ENCODE assay signal across 8 cellular contexts in genomic region chr16:84505249-84506156, GRCh38. TPM values are rescaled to one million over a fixed set of nuclear protein-coding genes. Genes with fewer than 3 reads are reported as not detected.
DNase-seq lines count a peak whose midpoint lies in the region; ATAC-seq, FAIRE-seq and TF ChIP-seq lines count a peak whose summit lies in the region.

No MANE protein-coding gene starts in this region.

- H3K27me3 ChIP-seq in thoracic aorta (replicated peaks; ENCODE audit: insufficient read depth), result no peaks in the 10 kb centered on the region

- H3K4me3 ChIP-seq in kidney (ENCODE audit: low read length in 2 of 2) (peak overlapping the region; percentile 43 to 80), thoracic aorta (peak overlapping the region; percentile 89)

- H3K27ac ChIP-seq in kidney (ENCODE audit: low read depth in 2 of 2, low read length in 2 of 2) (peak overlapping the region; percentile 23 to 81), thoracic aorta (peak overlapping the region; percentile 40 to 79)

- intact Hi-C loops in kidney (cut with DNase I), result no loop called here

- H3K36me3 Mint-ChIP-seq in activated CD4-positive, alpha-beta T cell treated with anti-CD3 and anti-CD28 coated beads, Interleukin-2, amount 10 ng/mL, durations not matched to agents 7 days and 5 days (ENCODE audit: low read depth), result peaks cover 2% of the 10 kb centered on the region
- H3K36me3 Mint-ChIP-seq in activated naive CD8-positive, alpha-beta T cell treated with anti-CD3 and anti-CD28 coated beads, Interleukin-2, amount 10 ng/mL, durations not matched to agents 7 days and 5 days, result peaks cover 16% of the 10 kb centered on the region

- peaks cover 64% of the 10 kb centered on the region for H3K4me1 Mint-ChIP-seq in activated CD4-positive, alpha-beta T cell treated with anti-CD3 and anti-CD28 coated beads, Interleukin-2, amount 10 ng/mL, durations not matched to agents 7 days and 5 days
- H3K4me1 Mint-ChIP-seq in activated naive CD8-positive, alpha-beta T cell treated with anti-CD3 and anti-CD28 coated beads, Interleukin-2, amount 10 ng/mL, durations not matched to agents 7 days and 5 days, result peaks cover 42% of the 10 kb centered on the region

- peak overlapping the region; percentile 37 to 58 for H3K9ac ChIP-seq in kidney (ENCODE audit: low read length in 2 of 2)

- peak overlapping the region; percentile 88 for H3K4me3 Mint-ChIP-seq in activated CD4-positive, alpha-beta T cell treated with anti-CD3 and anti-CD28 coated beads, Interleukin-2, amount 10 ng/mL, durations not matched to agents 7 days and 5 days
- H3K4me3 Mint-ChIP-seq in activated naive CD8-positive, alpha-beta T cell treated with anti-CD3 and anti-CD28 coated beads, Interleukin-2, amount 10 ng/mL, durations not matched to agents 7 days and 5 days, result peak overlapping the region; percentile 81

- H3K4me1 ChIP-seq in kidney (ENCODE audit: control insufficient read depth in 1 of 2, insufficient read depth in 1 of 2, low read depth in 1 of 2, low read length in 2 of 2) (peaks cover 4 to 13% of the 10 kb centered on the region in 2 donors), thoracic aorta (ENCODE audit: control insufficient read depth in 1 of 2, low read depth in 2 of 2) (peaks cover 16 to 20% of the 10 kb centered on the region in 2 donors)

- POLR2A ChIA-PET in activated CD4-positive, alpha-beta T cell treated with anti-CD3 and anti-CD28 coated beads, Interleukin-2, amount 10 ng/mL, durations not matched to agents 7 days and 5 days (lab: Charles Lee), result interaction anchor here (1.4 kb wide), 1 partner anchor 9 kb away, joined by 5 read pairs; no protein-coding TSS in a partner anchor
- POLR2A ChIA-PET in activated naive CD8-positive, alpha-beta T cell treated with anti-CD3 and anti-CD28 coated beads, Interleukin-2, amount 10 ng/mL, durations not matched to agents 7 days and 5 days (lab: Charles Lee), result interaction anchor here (0.6 to 3.2 kb wide), 8 partner anchors 10 to 389 kb away, joined by 3 to 14 read pairs (median 4); partner anchors contain the start of genes COTL1 and MBTPS1

- no peak for TF ChIP-seq CTCF in kidney (IDR thresholded peaks at IDR 0.05; ENCODE audit: borderline replicate concordance, extremely low read depth, insufficient read depth)
- TF ChIP-seq CTCF in thoracic aorta (IDR thresholded peaks at IDR 0.05), result no peak

- H3K27ac Mint-ChIP-seq in activated CD4-positive, alpha-beta T cell treated with anti-CD3 and anti-CD28 coated beads, Interleukin-2, amount 10 ng/mL, durations not matched to agents 7 days and 5 days, result peak overlapping the region; percentile 91
- peak overlapping the region; percentile 82 for H3K27ac Mint-ChIP-seq in activated naive CD8-positive, alpha-beta T cell treated with anti-CD3 and anti-CD28 coated beads, Interleukin-2, amount 10 ng/mL, durations not matched to agents 7 days and 5 days

- DNase-seq in activated CD4-positive, alpha-beta T cell treated with anti-CD3 and anti-CD28 coated beads, Interleukin-2, amount 10 ng/mL, durations not matched to agents 7 days and 5 days, result no peak
- no peak for DNase-seq in activated CD4-positive, alpha-beta T cell treated with anti-CD3 and anti-CD28 coated beads for 4 hours
- DNase-seq in activated naive CD8-positive, alpha-beta T cell treated with anti-CD3 and anti-CD28 coated beads, Interleukin-2, amount 10 ng/mL, durations not matched to agents 7 days and 5 days, result no peak
- no peak for DNase-seq in kidney
- DNase-seq in thoracic aorta (ENCODE audit: low spot score), result no peak
- DNase-seq in NCI-H2029 treated with DMSO at 0.1 percent for 48 hours (lab: John Stamatoyannopoulos, UW), result no peak
- DNase-seq in KG1 (lab: John Stamatoyannopoulos, UW), result no peak

- no peaks in the 10 kb centered on the region for H3K36me3 ChIP-seq in kidney (ENCODE audit: control insufficient read depth in 1 of 2, insufficient read depth in 2 of 2, low read length in 2 of 2)
- no peaks in the 10 kb centered on the region for H3K36me3 ChIP-seq in thoracic aorta

- CTCF ChIA-PET in activated CD4-positive, alpha-beta T cell treated with anti-CD3 and anti-CD28 coated beads, Interleukin-2, amount 10 ng/mL, durations not matched to agents 7 days and 5 days (lab: Charles Lee), result interaction anchor here (0.6 to 4.0 kb wide), 27 partner anchors 9 to 389 kb away, joined by 3 to 20 read pairs (median 4); partner anchors contain the start of genes MBTPS1 and TAF1C

- H3K9me3 ChIP-seq in kidney (ENCODE audit: control insufficient read depth in 1 of 2, low read length in 2 of 2) (no peaks in the 10 kb centered on the region), thoracic aorta (no peaks in the 10 kb centered on the region)

- peaks cover 4% of the 10 kb centered on the region for H3K27me3 Mint-ChIP-seq in activated CD4-positive, alpha-beta T cell treated with anti-CD3 and anti-CD28 coated beads, Interleukin-2, amount 10 ng/mL, durations not matched to agents 7 days and 5 days
- H3K27me3 Mint-ChIP-seq in activated naive CD8-positive, alpha-beta T cell treated with anti-CD3 and anti-CD28 coated beads, Interleukin-2, amount 10 ng/mL, durations not matched to agents 7 days and 5 days, result no peaks in the 10 kb centered on the region

- H3K9me3 Mint-ChIP-seq in activated CD4-positive, alpha-beta T cell treated with anti-CD3 and anti-CD28 coated beads, Interleukin-2, amount 10 ng/mL, durations not matched to agents 7 days and 5 days, result no peaks in the 10 kb centered on the region
- no peaks in the 10 kb centered on the region for H3K9me3 Mint-ChIP-seq in activated naive CD8-positive, alpha-beta T cell treated with anti-CD3 and anti-CD28 coated beads, Interleukin-2, amount 10 ng/mL, durations not matched to agents 7 days and 5 days

- FAIRE-seq in kidney (lab: Jason Lieb, UNC), result no peak

- ATAC-seq in activated naive CD8-positive, alpha-beta T cell treated with anti-CD3 and anti-CD28 coated beads, Interleukin-2, amount 10 ng/mL, durations not matched to agents 7 days and 5 days (ENCODE audit: low read depth), result no peak
- ATAC-seq in thoracic aorta (ENCODE audit: insufficient number of reproducible peaks, low FRiP score, low read depth) (no peak), HG02678 (IDR thresholded peaks at IDR 0.05; ENCODE audit: unreplicated experiment) (no peak)

RNA-seq across cellular contexts. Expression of gene MEAK7, which starts 1.0 kb away (rescaled TPM):
- total RNA-seq in activated CD4-positive, alpha-beta T cell treated with anti-CD3 and anti-CD28 coated beads, Interleukin-2, amount 10 ng/mL, durations not matched to agents 7 days and 5 days, result 1 to 10 TPM; 8.8 to 10.0 TPM
- 10 to 100 TPM; 95.7 to 98.3 TPM for total RNA-seq in activated naive CD8-positive, alpha-beta T cell treated with anti-CD3 and anti-CD28 coated beads, Interleukin-2, amount 10 ng/mL, durations not matched to agents 7 days and 5 days
- total RNA-seq in kidney, result 30.6 TPM
- 6.3 TPM for polyA plus RNA-seq in kidney (ENCODE audit: insufficient read depth, low read depth, low replicate concordance)
- 10 to 100 TPM; 13.8 to 23.2 TPM for total RNA-seq in thoracic aorta
